In genomic region chr16:1989826-1990335, GRCh38 we compare ENCODE assay signal across 8 cellular contexts. TPM values are rescaled to one million over a fixed set of nuclear protein-coding genes. Genes with fewer than 3 reads are reported as not detected.
DNase-seq lines count a peak whose midpoint lies in the region; ATAC-seq, FAIRE-seq and TF ChIP-seq lines count a peak whose summit lies in the region.

TSS of gene SYNGR3 (plus strand) at chr16:1989970. CDS start at chr16:1990103, 133 bp downstream.

- peaks cover 4% of the 10 kb centered on the region for H3K36me3 ChIP-seq in CD4-positive, alpha-beta memory T cell (ENCODE audit: insufficient read depth, low read length)

- no peak for TF ChIP-seq CTCF in MCF 10A (IDR thresholded peaks at IDR 0.05; ENCODE audit: unreplicated experiment)
- TF ChIP-seq CTCF in natural killer cell (IDR thresholded peaks at IDR 0.05), result no peak

- peaks cover 6 to 9% of the 10 kb centered on the region in 2 donors for H3K36me3 Mint-ChIP-seq in CD4-positive, alpha-beta memory T cell
- H3K36me3 Mint-ChIP-seq in MCF 10A (ENCODE audit: insufficient read depth, unreplicated experiment) (peaks cover 27% of the 10 kb centered on the region), natural killer cell (no peaks in the 10 kb centered on the region)

- H3K4me1 ChIP-seq in CD4-positive, alpha-beta memory T cell (ENCODE audit: insufficient read depth, low read length), result peaks cover 28% of the 10 kb centered on the region

- DNase-seq in CD4-positive, alpha-beta memory T cell, result no peak
- DNase-seq in HTR-8/SVneo (ENCODE audit: insufficient read length, low spot score) (no peak), MCF 10A (ENCODE audit: unreplicated experiment) (no peak), natural killer cell (no peak), NCI-H1436 (lab: John Stamatoyannopoulos, UW) (no peak), HK-2 (ENCODE audit: unreplicated experiment) (no peak), middle frontal gyrus (ENCODE audit: extremely low spot score, low spot score) (no peak)

- peak; percentile 16 for FAIRE-seq in HTR-8/SVneo (lab: Jason Lieb, UNC)

- peaks cover 6 to 30% (median 19%) of the 10 kb centered on the region in 4 donors for H3K4me1 Mint-ChIP-seq in CD4-positive, alpha-beta memory T cell
- H3K4me1 Mint-ChIP-seq in MCF 10A (ENCODE audit: insufficient read depth, unreplicated experiment) (peaks cover 12% of the 10 kb centered on the region), natural killer cell (peaks cover 0 to 33% of the 10 kb centered on the region in 2 donors)

- H3K27me3 Mint-ChIP-seq in CD4-positive, alpha-beta memory T cell, result peaks cover 6 to 7% of the 10 kb centered on the region in 2 donors
- H3K27me3 Mint-ChIP-seq in MCF 10A (ENCODE audit: insufficient read depth, unreplicated experiment), result no peaks in the 10 kb centered on the region
- H3K27me3 Mint-ChIP-seq in natural killer cell (ENCODE audit: low read depth in 2 of 2), result peaks cover 0 to 2% of the 10 kb centered on the region in 2 donors

- CTCF ChIA-PET in CD4-positive, alpha-beta memory T cell (lab: Charles Lee; ENCODE audit: partially characterized antibody), result interaction anchor here (1.6 kb wide), 2 partner anchors 14 to 151 kb away, joined by 4 to 7 read pairs; no protein-coding TSS in a partner anchor
- CTCF ChIA-PET in MCF 10A (lab: Yijun Ruan, JAX), result interaction anchor here (1.1 kb wide), 1 partner anchor 561 kb away, joined by 3 read pairs; no protein-coding TSS in a partner anchor

- peak within 1 kb of the TSS; percentile 30 for H3K27ac ChIP-seq in CD4-positive, alpha-beta memory T cell (ENCODE audit: low read depth, low read length)

- ATAC-seq in natural killer cell (no peak), GM19452 (IDR thresholded peaks at IDR 0.05; ENCODE audit: unreplicated experiment) (no peak)

- intact Hi-C loops in CD4-positive, alpha-beta memory T cell (cut with micrococcal nuclease), result loop anchor here (2.0 to 5.0 kb wide), 2 partner anchors 17 to 48 kb away; partner anchors contain the start of genes MSRB1 and TBL3
- intact Hi-C loops in MCF 10A (cut with micrococcal nuclease), result no loop called here
- intact Hi-C loops in natural killer cell (cut with micrococcal nuclease), result no loop called here

- no peaks in the 10 kb centered on the region for H3K27me3 ChIP-seq in CD4-positive, alpha-beta memory T cell (ENCODE audit: insufficient read depth, low read length)

- peak within 1 kb of the TSS; percentile 36 to 52 for H3K4me3 ChIP-seq in CD4-positive, alpha-beta memory T cell (ENCODE audit: low read length in 2 of 2)

- peaks cover 0 to 1% (median 0%) of the 10 kb centered on the region in 8 donors for H3K9me3 Mint-ChIP-seq in CD4-positive, alpha-beta memory T cell
- H3K9me3 Mint-ChIP-seq in MCF 10A (ENCODE audit: unreplicated experiment), result no peaks in the 10 kb centered on the region
- H3K9me3 Mint-ChIP-seq in natural killer cell, result no peaks in the 10 kb centered on the region

- POLR2A ChIA-PET in CD4-positive, alpha-beta memory T cell (lab: Charles Lee; ENCODE audit: partially characterized antibody), result interaction anchor here (1.1 to 5.7 kb wide), 7 partner anchors 9 to 165 kb away, joined by 3 to 71 read pairs (median 29); partner anchors contain the start of genes MSRB1, NDUFB10, NOXO1 and RPS2
- POLR2A ChIA-PET in MCF 10A (lab: Yijun Ruan, JAX), result interaction anchor here (2.0 kb wide), 1 partner anchor 18 kb away, joined by 7 read pairs; no protein-coding TSS in a partner anchor

- no TSS peak for BruUV-seq in MCF 10A (replicated peaks; lab: Mats Ljungman, UMichigan)

- H3K9me3 ChIP-seq in CD4-positive, alpha-beta memory T cell (ENCODE audit: control insufficient read depth in 1 of 2, low read length in 2 of 2), result no peaks in the 10 kb centered on the region

- H3K4me3 Mint-ChIP-seq in CD4-positive, alpha-beta memory T cell, result peak within 1 kb of the TSS; percentile 24 to 84 (median 76)
- peak within 1 kb of the TSS; percentile 49 for H3K4me3 Mint-ChIP-seq in MCF 10A (ENCODE audit: unreplicated experiment)
- peak within 1 kb of the TSS; percentile 84 for H3K4me3 Mint-ChIP-seq in natural killer cell

- peak within 1 kb of the TSS in 5 of 7 donors; percentile 64 to 89 (median 70) for H3K27ac Mint-ChIP-seq in CD4-positive, alpha-beta memory T cell
- H3K27ac Mint-ChIP-seq in MCF 10A (ENCODE audit: low read depth, unreplicated experiment), result peak within 1 kb of the TSS; percentile 35
- H3K27ac Mint-ChIP-seq in natural killer cell, result peak within 1 kb of the TSS; percentile 84

RNA-seq across cellular contexts. Expression of gene SYNGR3, which starts in this region (rescaled TPM):
- 1 to 10 TPM; 1.6 TPM for total RNA-seq in CD4-positive, alpha-beta memory T cell
- 1 to 10 TPM in 1 of 2 donors, under 1 TPM in 1; 0.50 to 2.2 TPM for polyA plus RNA-seq in CD4-positive, alpha-beta memory T cell
- 0.68 and 1.1 TPM in 2 replicates for total RNA-seq in MCF 10A (2022)
- total RNA-seq in natural killer cell, result 10 to 100 TPM; 10.3 to 19.3 (median 19.1) TPM
